29 cellular contexts compared by ENCODE assay signal in the genomic region with DNA sequence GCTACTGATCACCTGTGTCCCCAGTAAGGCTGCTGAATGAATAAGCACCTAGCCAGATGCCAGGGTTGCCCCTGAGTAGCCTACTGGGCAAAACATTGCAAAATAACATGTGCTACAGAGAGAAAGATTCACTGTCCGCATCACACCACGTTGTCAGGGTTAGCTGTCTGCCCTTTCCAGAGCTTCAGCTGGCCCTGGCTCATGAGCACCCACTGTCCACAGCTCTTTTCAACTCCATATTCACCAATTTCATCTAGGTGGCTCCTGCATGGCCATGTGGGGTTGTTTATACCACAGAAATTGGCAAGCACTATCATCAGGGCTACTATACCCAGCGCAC.
"Had no signal": no experiment of that assay in that cellular context is flagged by ENCODE, and none has a peak within 500 bp of the region (broad histone marks: within the 10 kb centered on the region; RNA-seq: fewer than 3 reads in every experiment).

No MANE protein-coding gene starts in this region.

- H3K36me3 ChIP-seq: brain microvascular endothelial cell, colonic mucosa, esophagus squamous epithelium had no signal

- H3K9me3 ChIP-seq: colonic mucosa, esophagus squamous epithelium, gastroesophageal sphincter had no signal

- H3K4me1 ChIP-seq: colonic mucosa, esophagus squamous epithelium, gastroesophageal sphincter had no signal

- H3K4me3 ChIP-seq: colonic mucosa, esophagus squamous epithelium, gastroesophageal sphincter had no signal

- H3K4me1 Mint-ChIP-seq: activated CD4-positive, alpha-beta T cell treated with anti-CD3 and anti-CD28 coated beads for 36 hours; activated naive CD4-positive, alpha-beta T cell treated with anti-CD3 and anti-CD28 coated beads, Interleukin-2, amount 50 U/mL, for 24 hours had no signal

- H3K36me3 Mint-ChIP-seq: activated CD4-positive, alpha-beta memory T cell treated with anti-CD3 and anti-CD28 coated beads for 36 hours; activated CD8-positive, alpha-beta memory T cell treated with anti-CD3 and anti-CD28 coated beads, Interleukin-2, amount 10 ng/mL, durations not matched to agents 7 days and 5 days; activated naive CD4-positive, alpha-beta T cell treated with anti-CD3 and anti-CD28 coated beads, Interleukin-2, amount 50 U/mL, for 24 hours had no signal

- H3K27ac ChIP-seq: brain microvascular endothelial cell, colonic mucosa, epithelial cell of prostate, esophagus squamous epithelium, gastroesophageal sphincter had no signal

- H3K27me3 Mint-ChIP-seq: activated CD4-positive, alpha-beta memory T cell treated with anti-CD3 and anti-CD28 coated beads for 36 hours; activated CD4-positive, alpha-beta T cell treated with anti-CD3 and anti-CD28 coated beads for 36 hours; activated CD4-positive, alpha-beta T cell treated with anti-CD3 and anti-CD28 coated beads, Interleukin-2, amount 10 ng/mL, durations not matched to agents 24 days and 14 days; activated naive CD4-positive, alpha-beta T cell treated with anti-CD3 and anti-CD28 coated beads, Interleukin-2, amount 50 U/mL, for 24 hours had no signal

- H3K9me3 Mint-ChIP-seq: activated CD4-positive, alpha-beta memory T cell treated with anti-CD3 and anti-CD28 coated beads for 36 hours; activated CD4-positive, alpha-beta T cell treated with anti-CD3 and anti-CD28 coated beads, Interleukin-2, amount 10 ng/mL, durations not matched to agents 24 days and 14 days; activated naive CD4-positive, alpha-beta T cell treated with anti-CD3 and anti-CD28 coated beads for 36 hours; activated naive CD4-positive, alpha-beta T cell treated with anti-CD3 and anti-CD28 coated beads, Interleukin-2, amount 50 U/mL, for 24 hours; activated T-helper 1 cell treated with anti-CD3 and anti-CD28 coated beads, Interleukin-12 subunit alpha, Interleukin-12 subunit beta, Interleukin-2, Interleukin-4 antibody, amounts not matched to agents 30 ng/mL and 10 ng/mL and 1 ng/mL, durations not matched to agents 14 hours and 24 hours and 36 hours; activated T-helper 2 cell treated with anti-CD3 and anti-CD28 coated beads, Interferon-gamma antibody, Interleukin-2, Interleukin-4, amounts not matched to agents 10 μg/mL and 5 μg/mL and 100 μg/mL, durations not matched to agents 14 hours and 24 hours and 36 hours had no signal

- FAIRE-seq: astrocyte, endometrium, endothelial cell of umbilical vein had no signal

- H3K27ac Mint-ChIP-seq: activated CD4-positive, alpha-beta memory T cell treated with anti-CD3 and anti-CD28 coated beads for 36 hours; activated CD4-positive, alpha-beta T cell treated with anti-CD3 and anti-CD28 coated beads for 36 hours; activated CD4-positive, alpha-beta T cell treated with anti-CD3 and anti-CD28 coated beads, Interleukin-2, amount 10 ng/mL, durations not matched to agents 24 days and 14 days; activated CD8-positive, alpha-beta memory T cell treated with anti-CD3 and anti-CD28 coated beads, Interleukin-2, amount 10 ng/mL, durations not matched to agents 7 days and 5 days; activated naive CD4-positive, alpha-beta T cell treated with anti-CD3 and anti-CD28 coated beads for 36 hours; activated naive CD4-positive, alpha-beta T cell treated with anti-CD3 and anti-CD28 coated beads, Interleukin-2, amount 50 U/mL, for 24 hours; activated T-helper 1 cell treated with anti-CD3 and anti-CD28 coated beads, Interleukin-12 subunit alpha, Interleukin-12 subunit beta, Interleukin-2, Interleukin-4 antibody, amounts not matched to agents 30 ng/mL and 10 ng/mL and 1 ng/mL, durations not matched to agents 14 hours and 24 hours and 36 hours; activated T-helper 2 cell treated with anti-CD3 and anti-CD28 coated beads, Interferon-gamma antibody, Interleukin-2, Interleukin-4, amounts not matched to agents 10 μg/mL and 5 μg/mL and 100 μg/mL, durations not matched to agents 14 hours and 24 hours and 36 hours had no signal

- ATAC-seq: activated CD8-positive, alpha-beta T cell treated with anti-CD3 and anti-CD28 coated beads, Interleukin-2, amount 10 ng/mL, durations not matched to agents 7 days and 5 days; gastroesophageal sphincter had no signal

- DNase-seq: activated CD4-positive, alpha-beta T cell treated with anti-CD3 and anti-CD28 coated beads, Interleukin-2, amount 10 ng/mL, durations not matched to agents 24 days and 14 days; activated CD4-positive, CD25-positive, alpha-beta regulatory T cell; activated CD4-positive, CD25-positive, alpha-beta regulatory T cell treated with anti-CD3 and anti-CD28 coated beads, Interleukin-2, amount 50 U/mL, for 72 hours; activated CD8-positive, alpha-beta memory T cell treated with anti-CD3 and anti-CD28 coated beads, Interleukin-2, amount 50 U/mL, for 4 hours; activated CD8-positive, alpha-beta T cell treated with anti-CD3 and anti-CD28 coated beads, Interleukin-2, amount 10 ng/mL, durations not matched to agents 7 days and 5 days; activated effector memory CD4-positive, alpha-beta T cell treated with anti-CD3 and anti-CD28 coated beads, Interleukin-2, amount 50 U/mL, for 16 hours; activated naive CD4-positive, alpha-beta T cell treated with anti-CD3 and anti-CD28 coated beads for 36 hours; activated T-cell treated with anti-CD3 and anti-CD28 coated beads, Interleukin-2, amount 50 U/mL, for 1 hour; activated T-cell treated with anti-CD3 and anti-CD28 coated beads, Interleukin-2, amount 50 U/mL, for 48 hours; amniotic stem cell; anterior cingulate cortex; brain microvascular endothelial cell; caudate nucleus; colonic mucosa; effector CD8-positive, alpha-beta T cell; esophagus squamous epithelium; foreskin melanocyte; head of caudate nucleus had no signal

- H3K4me3 Mint-ChIP-seq: activated CD4-positive, alpha-beta memory T cell treated with anti-CD3 and anti-CD28 coated beads for 36 hours; activated CD4-positive, alpha-beta T cell treated with anti-CD3 and anti-CD28 coated beads for 36 hours; activated CD4-positive, alpha-beta T cell treated with anti-CD3 and anti-CD28 coated beads, Interleukin-2, amount 10 ng/mL, durations not matched to agents 24 days and 14 days; activated CD8-positive, alpha-beta memory T cell treated with anti-CD3 and anti-CD28 coated beads, Interleukin-2, amount 10 ng/mL, durations not matched to agents 7 days and 5 days; activated CD8-positive, alpha-beta T cell treated with anti-CD3 and anti-CD28 coated beads, Interleukin-2, amount 10 ng/mL, durations not matched to agents 7 days and 5 days; activated naive CD4-positive, alpha-beta T cell treated with anti-CD3 and anti-CD28 coated beads for 36 hours; activated naive CD4-positive, alpha-beta T cell treated with anti-CD3 and anti-CD28 coated beads, Interleukin-2, amount 50 U/mL, for 24 hours; activated T-helper 1 cell treated with anti-CD3 and anti-CD28 coated beads, Interleukin-12 subunit alpha, Interleukin-12 subunit beta, Interleukin-2, Interleukin-4 antibody, amounts not matched to agents 30 ng/mL and 10 ng/mL and 1 ng/mL, durations not matched to agents 14 hours and 24 hours and 36 hours had no signal

- H3K27me3 ChIP-seq: brain microvascular endothelial cell, colonic mucosa, gastroesophageal sphincter had no signal
